Comparison of ENCODE assay signal across 1 cellular context in genomic region chr14:103333754-103334643, GRCh38.
TF ChIP-seq lines count a peak whose summit lies in the region.

TSS of gene EIF5 (plus strand) at chr14:103334237. CDS start at chr14:103335861, 1,624 bp downstream.

TF ChIP-seq in K562, 482 proteins besides CTCF, POLR2A, EP300 and RAD21 (continued from another document and continues in another):
- TF ChIP-seq ZNF395 (CRISPR knock-in tag; IDR thresholded peaks at IDR 0.05) (peak; percentile 74), TBP (optimal IDR thresholded peaks at IDR 0.05; ENCODE audit: low read depth, low read length) (no peak), POLR3A (IDR thresholded peaks at IDR 0.05; ENCODE audit: borderline replicate concordance, extremely low read depth, insufficient read depth, insufficient read length) (no peak), ZNF324 (CRISPR knock-in tag; IDR thresholded peaks at IDR 0.05) (no peak), UBTF (IDR thresholded peaks at IDR 0.05; ENCODE audit: borderline replicate concordance in 1 of 2, low read depth in 2 of 2, low read length in 2 of 2) (no peak), DIDO1 (tag; IDR thresholded peaks at IDR 0.05; ENCODE audit: low read depth) (peak; percentile 40; the same call in 1 of the 2 replicates), GTF2F1 (IDR thresholded peaks at IDR 0.05; ENCODE audit: low read depth, low read length) (no peak), VEZF1 (CRISPR knock-in tag; IDR thresholded peaks at IDR 0.05) (peak; percentile 94), ZBTB12 (CRISPR knock-in tag; IDR thresholded peaks at IDR 0.05) (no peak), POLR2AphosphoS5 (IDR thresholded peaks at IDR 0.05; ENCODE audit: control insufficient read depth, insufficient read depth, low read depth, low read length) (peak; percentile 88), ATF3 (IDR thresholded peaks at IDR 0.05) (no peak), ATF3 (CRISPR knock-in tag; conservative IDR thresholded peaks at IDR 0.05) (no peak), NCOA2 (IDR thresholded peaks at IDR 0.05; ENCODE audit: partially characterized antibody in 2 of 2) (no peak), RREB1 (CRISPR knock-in tag; IDR thresholded peaks at IDR 0.05) (0 out of 2 replicates have a peak, but pooled peaks have one; percentile 45), CHD2 (IDR thresholded peaks at IDR 0.05; ENCODE audit: low read depth, low read length) (peak; percentile 100), ZNF79 (CRISPR knock-in tag; IDR thresholded peaks at IDR 0.05; ENCODE audit: low read depth) (no peak), SAP30 (IDR thresholded peaks at IDR 0.05; ENCODE audit: borderline replicate concordance, insufficient read depth, low read depth, low read length, poor library complexity, severe bottlenecking) (no peak), DLX4 (CRISPR knock-in tag; IDR thresholded peaks at IDR 0.05) (no peak), ZNF561 (CRISPR knock-in tag; conservative IDR thresholded peaks at IDR 0.05) (no peak), POLR2AphosphoS2 (IDR thresholded peaks at IDR 0.05; ENCODE audit: low read length) (no peak), BMI1 (IDR thresholded peaks at IDR 0.05; ENCODE audit: low read length) (no peak), MECOM (CRISPR knock-in tag; IDR thresholded peaks at IDR 0.05) (no peak), U2AF1 (optimal IDR thresholded peaks at IDR 0.05; ENCODE audit: low read depth, low read length) (peak; percentile 76), PHF21A (IDR thresholded peaks at IDR 0.05; ENCODE audit: borderline replicate concordance, low read depth) (no peak), POLR2G (IDR thresholded peaks at IDR 0.05; ENCODE audit: low read depth, low read length) (peak; percentile 94), SFPQ (IDR thresholded peaks at IDR 0.05; ENCODE audit: low read depth, low read length) (no peak), ZNF232 (CRISPR knock-in tag; IDR thresholded peaks at IDR 0.05) (no peak), CBX8 (IDR thresholded peaks at IDR 0.05; ENCODE audit: borderline replicate concordance, extremely low read depth, low read depth, low read length, poor library complexity, severe bottlenecking) (no peak), ZNF699 (CRISPR knock-in tag; IDR thresholded peaks at IDR 0.05; ENCODE audit: insufficient replicate concordance) (no peak), ETV6 (IDR thresholded peaks at IDR 0.05; ENCODE audit: borderline replicate concordance in 1 of 2, low read depth in 2 of 2, low read length in 1 of 2) (no peak), ETV6 (CRISPR knock-in tag; IDR thresholded peaks at IDR 0.05; ENCODE audit: borderline replicate concordance) (no peak), HOMEZ (CRISPR knock-in tag; IDR thresholded peaks at IDR 0.05) (no peak), ZNF282 (CRISPR knock-in tag; IDR thresholded peaks at IDR 0.05) (peak; percentile 49; the same call in 1 of the 2 replicates), U2AF2 (optimal IDR thresholded peaks at IDR 0.05; ENCODE audit: low read depth, low read length) (no peak), ERF (CRISPR knock-in tag; IDR thresholded peaks at IDR 0.05) (peak; percentile 63; the same call in 1 of the 2 replicates), TRIM28 (IDR thresholded peaks at IDR 0.05) (no peak; the same call in 1 of the 2 replicates), ETS1 (conservative IDR thresholded peaks at IDR 0.05; ENCODE audit: control insufficient read depth, low read depth, low read length) (peak; percentile 15; the same call in 1 of the 2 replicates), ETS2 (tag; IDR thresholded peaks at IDR 0.05; ENCODE audit: borderline replicate concordance, poor library complexity, severe bottlenecking) (no peak), CGGBP1 (CRISPR knock-in tag; IDR thresholded peaks at IDR 0.05) (no peak), BRD4 (IDR thresholded peaks at IDR 0.05) (no peak; the same call in 1 of the 2 replicates), ZNF431 (CRISPR knock-in tag; IDR thresholded peaks at IDR 0.05) (0 out of 2 replicates have a peak, but pooled peaks have one; percentile 52), HCFC1 (IDR thresholded peaks at IDR 0.05; ENCODE audit: low read depth, low read length) (peak; percentile 65), ZNF347 (CRISPR knock-in tag; IDR thresholded peaks at IDR 0.05; ENCODE audit: low read depth) (no peak), DDX20 (tag; IDR thresholded peaks at IDR 0.05; ENCODE audit: low read depth) (no peak)
